Comparison of ENCODE assay signal across 8 cellular contexts in genomic region chr17:57338257-57338919, GRCh38.
DNase-seq lines count a peak whose midpoint lies in the region; ATAC-seq lines count a peak whose summit lies in the region.

No MANE protein-coding gene starts in this region.

- no peaks in the 10 kb centered on the region for H3K36me3 Mint-ChIP-seq in activated T-cell treated with anti-CD3 and anti-CD28 coated beads, Interleukin-2, amount 50 U/mL, for 72 hours (ENCODE audit: insufficient read depth in 2 of 2)
- peaks cover 14% of the 10 kb centered on the region for H3K36me3 Mint-ChIP-seq in activated T-cell treated with anti-CD3 and anti-CD28 coated beads, Interleukin-2, amount 50 U/mL, for 4 hours (ENCODE audit: insufficient read depth)
- peaks cover 21% of the 10 kb centered on the region for H3K36me3 Mint-ChIP-seq in stimulated activated naive CD8-positive, alpha-beta T cell treated with anti-CD3 and anti-CD28 coated beads, Interleukin-15, Interleukin-2, amounts not matched to agents 100 ng/mL and 50 ng/mL, for 24 hours (ENCODE audit: low read depth)

- intact Hi-C loops in cardiac septum (cut with DNase I) = loop anchor here (5.0 kb wide), 1 partner anchor 36 kb away; no protein-coding TSS in a partner anchor

- peaks cover 57% of the 10 kb centered on the region for H3K4me1 Mint-ChIP-seq in activated T-cell treated with anti-CD3 and anti-CD28 coated beads, Interleukin-2, amount 50 U/mL, for 72 hours (ENCODE audit: low read depth)
- peaks cover 22% of the 10 kb centered on the region for H3K4me1 Mint-ChIP-seq in activated T-cell treated with anti-CD3 and anti-CD28 coated beads, Interleukin-2, amount 50 U/mL, for 4 hours (ENCODE audit: low read depth)
- peaks cover 50% of the 10 kb centered on the region for H3K4me1 Mint-ChIP-seq in stimulated activated naive CD8-positive, alpha-beta T cell treated with anti-CD3 and anti-CD28 coated beads, Interleukin-15, Interleukin-2, amounts not matched to agents 100 ng/mL and 50 ng/mL, for 24 hours (ENCODE audit: low read depth)

- peak; percentile 25 to 51 for ATAC-seq in activated T-cell treated with anti-CD3 and anti-CD28 coated beads, Interleukin-2, amount 50 U/mL, for 72 hours (replicated peaks in 1 of 2)
- ATAC-seq in activated T-cell treated with anti-CD3 and anti-CD28 coated beads, Interleukin-2, amount 50 U/mL, for 4 hours = no peak
- ATAC-seq in HG03135 (IDR thresholded peaks at IDR 0.05; ENCODE audit: unreplicated experiment) = peak; percentile 50
- no peak for ATAC-seq in GM21528 (IDR thresholded peaks at IDR 0.05; ENCODE audit: low FRiP score, unreplicated experiment)

- H3K9me3 Mint-ChIP-seq in activated T-cell treated with anti-CD3 and anti-CD28 coated beads, Interleukin-2, amount 50 U/mL, for 72 hours = no peaks in the 10 kb centered on the region
- H3K9me3 Mint-ChIP-seq in activated T-cell treated with anti-CD3 and anti-CD28 coated beads, Interleukin-2, amount 50 U/mL, for 4 hours = no peaks in the 10 kb centered on the region
- H3K9me3 Mint-ChIP-seq in stimulated activated naive CD8-positive, alpha-beta T cell treated with anti-CD3 and anti-CD28 coated beads, Interleukin-15, Interleukin-2, amounts not matched to agents 100 ng/mL and 50 ng/mL, for 24 hours = no peaks in the 10 kb centered on the region

- no peak overlapping the region for H3K27ac Mint-ChIP-seq in activated T-cell treated with anti-CD3 and anti-CD28 coated beads, Interleukin-2, amount 50 U/mL, for 72 hours
- H3K27ac Mint-ChIP-seq in stimulated activated naive CD8-positive, alpha-beta T cell treated with anti-CD3 and anti-CD28 coated beads, Interleukin-15, Interleukin-2, amounts not matched to agents 100 ng/mL and 50 ng/mL, for 24 hours = peak overlapping the region; percentile 83

- H3K4me3 Mint-ChIP-seq in activated T-cell treated with anti-CD3 and anti-CD28 coated beads, Interleukin-2, amount 50 U/mL, for 72 hours = peak overlapping the region in 1 of 2 donors; percentile 66
- no peak overlapping the region for H3K4me3 Mint-ChIP-seq in activated T-cell treated with anti-CD3 and anti-CD28 coated beads, Interleukin-2, amount 50 U/mL, for 4 hours
- no peak overlapping the region for H3K4me3 Mint-ChIP-seq in stimulated activated naive CD8-positive, alpha-beta T cell treated with anti-CD3 and anti-CD28 coated beads, Interleukin-15, Interleukin-2, amounts not matched to agents 100 ng/mL and 50 ng/mL, for 24 hours

- peak in 1 of 2 donors; percentile 8 for DNase-seq in activated T-cell treated with anti-CD3 and anti-CD28 coated beads, Interleukin-2, amount 50 U/mL, for 72 hours
- no peak for DNase-seq in activated T-cell treated with anti-CD3 and anti-CD28 coated beads, Interleukin-2, amount 50 U/mL, for 4 hours
- DNase-seq in SKM-1 treated with dmso at 0.1 percent for 144 hours (lab: John Stamatoyannopoulos, UW; ENCODE audit: unreplicated experiment) (peak; percentile 77), cardiac septum (ENCODE audit: low spot score) (no peak), AG08396 (ENCODE audit: low spot score) (no peak)

- H3K27me3 Mint-ChIP-seq in activated T-cell treated with anti-CD3 and anti-CD28 coated beads, Interleukin-2, amount 50 U/mL, for 72 hours (ENCODE audit: low read depth) = no peaks in the 10 kb centered on the region
- H3K27me3 Mint-ChIP-seq in activated T-cell treated with anti-CD3 and anti-CD28 coated beads, Interleukin-2, amount 50 U/mL, for 4 hours (ENCODE audit: low read depth) = no peaks in the 10 kb centered on the region
- no peaks in the 10 kb centered on the region for H3K27me3 Mint-ChIP-seq in stimulated activated naive CD8-positive, alpha-beta T cell treated with anti-CD3 and anti-CD28 coated beads, Interleukin-15, Interleukin-2, amounts not matched to agents 100 ng/mL and 50 ng/mL, for 24 hours

Comparison
In these comparisons a context has a peak if more than half of its experiments do, and no peak if none do; other contexts are left out.
1. ATAC-seq: peak in activated T-cell treated with anti-CD3 and anti-CD28 coated beads, Interleukin-2, amount 50 U/mL, for 72 hours (2 of 2) and HG03135 (single experiment); none in activated T-cell treated with anti-CD3 and anti-CD28 coated beads, Interleukin-2, amount 50 U/mL, for 4 hours (0 of 2) and GM21528 (single experiment).